In genomic region chr11:14381968-14382367, GRCh38 we compare ENCODE assay signal across 13 cellular contexts. TPM values are rescaled to one million over a fixed set of nuclear protein-coding genes. Genes with fewer than 3 reads are reported as not detected.
DNase-seq lines count a peak whose midpoint lies in the region; ATAC-seq and TF ChIP-seq lines count a peak whose summit lies in the region.
"Had no signal": no experiment of that assay in that cellular context is flagged by ENCODE, and none has a peak within 500 bp of the region (broad histone marks: within the 10 kb centered on the region; RNA-seq: fewer than 3 reads in every experiment).

No MANE protein-coding gene starts in this region.

- H3K4me3 Mint-ChIP-seq in activated T-cell treated with anti-CD3 and anti-CD28 coated beads, Interleukin-2, amount 50 U/mL, for 72 hours, result peak overlapping the region; percentile 73 to 84
- H3K4me3 Mint-ChIP-seq in memory B cell (peak overlapping the region; percentile 86), mesothelial cell of epicardium (no peak overlapping the region)

- H3K4me3 ChIP-seq in SU-DHL-6 (ENCODE audit: insufficient read depth, low read length, poor library complexity, severe bottlenecking), result no peak overlapping the region
- H3K4me3 ChIP-seq in thyroid gland (replicated peaks in 1 of 3), result no peak overlapping the region
- no peak overlapping the region for H3K4me3 ChIP-seq in ovary

- H3K9me2 ChIP-seq in SU-DHL-6 (replicated peaks; ENCODE audit: insufficient read depth, low read length), result no peaks in the 10 kb centered on the region

- H3K4me2 ChIP-seq in SU-DHL-6 (ENCODE audit: low read depth, low read length, poor library complexity, severe bottlenecking), result peak overlapping the region; percentile 69

- H3K9me3 ChIP-seq in SU-DHL-6 (ENCODE audit: insufficient read depth, low read length), result no peaks in the 10 kb centered on the region
- no peaks in the 10 kb centered on the region for H3K9me3 ChIP-seq in thyroid gland
- H3K9me3 ChIP-seq in ovary, result no peaks in the 10 kb centered on the region
- H3K9me3 ChIP-seq: adrenal gland, upper lobe of left lung had no signal

- TF ChIP-seq CTCF in SU-DHL-6 (IDR thresholded peaks at IDR 0.05; ENCODE audit: insufficient read depth, low read length, poor library complexity, severe bottlenecking) (no peak), thyroid gland (IDR thresholded peaks at IDR 0.05) (no peak), mesothelial cell of epicardium (IDR thresholded peaks at IDR 0.05; ENCODE audit: unreplicated experiment) (no peak), ovary (IDR thresholded peaks at IDR 0.05) (no peak)

- H3K36me3 Mint-ChIP-seq in activated T-cell treated with anti-CD3 and anti-CD28 coated beads, Interleukin-2, amount 50 U/mL, for 72 hours (ENCODE audit: insufficient read depth in 2 of 2), result no peaks in the 10 kb centered on the region
- no peaks in the 10 kb centered on the region for H3K36me3 Mint-ChIP-seq in memory B cell
- H3K36me3 Mint-ChIP-seq in mesothelial cell of epicardium, result no peaks in the 10 kb centered on the region

- peaks cover 14% of the 10 kb centered on the region for H3K4me1 Mint-ChIP-seq in activated T-cell treated with anti-CD3 and anti-CD28 coated beads, Interleukin-2, amount 50 U/mL, for 72 hours (ENCODE audit: low read depth)
- H3K4me1 Mint-ChIP-seq in memory B cell (peaks cover 15% of the 10 kb centered on the region), mesothelial cell of epicardium (peaks cover 4% of the 10 kb centered on the region)

- H3K9ac ChIP-seq in SU-DHL-6 (ENCODE audit: low read length), result no peak overlapping the region

- DNase-seq in activated T-cell treated with anti-CD3 and anti-CD28 coated beads, Interleukin-2, amount 50 U/mL, for 72 hours, result no peak
- no peak for DNase-seq in activated T-cell treated with anti-CD3 and anti-CD28 coated beads, Interleukin-2, amount 50 U/mL, for 48 hours
- no peak for DNase-seq in memory B cell (ENCODE audit: low spot score in 2 of 2)
- no peak for DNase-seq in thyroid gland
- DNase-seq in mesothelial cell of epicardium (ENCODE audit: low spot score in 2 of 2, unreplicated experiment in 2 of 2), result no peak
- DNase-seq in ovary, result no peak
- DNase-seq: activated CD4-positive, alpha-beta T cell treated with anti-CD3 and anti-CD28 coated beads for 1 hour; NCI-H2107; NCI-H748 treated with DMSO at 0.1 percent for 48 hours had no signal

- H3K27me3 Mint-ChIP-seq in activated T-cell treated with anti-CD3 and anti-CD28 coated beads, Interleukin-2, amount 50 U/mL, for 72 hours (ENCODE audit: low read depth), result peaks cover 40% of the 10 kb centered on the region
- H3K27me3 Mint-ChIP-seq in memory B cell (no peaks in the 10 kb centered on the region), mesothelial cell of epicardium (ENCODE audit: low read depth) (peaks cover 57% of the 10 kb centered on the region)

- H3K36me3 ChIP-seq in SU-DHL-6 (ENCODE audit: low read length) (no peaks in the 10 kb centered on the region), thyroid gland (no peaks in the 10 kb centered on the region), ovary (no peaks in the 10 kb centered on the region)
- H3K36me3 ChIP-seq: adrenal gland, upper lobe of left lung had no signal

- no peaks in the 10 kb centered on the region for H3K27me3 ChIP-seq in SU-DHL-6 (ENCODE audit: low read length)
- H3K27me3 ChIP-seq in thyroid gland, result no peaks in the 10 kb centered on the region
- no peaks in the 10 kb centered on the region for H3K27me3 ChIP-seq in ovary
- H3K27me3 ChIP-seq: adrenal gland, upper lobe of left lung had no signal

- H3K79me2 ChIP-seq in SU-DHL-6 (ENCODE audit: insufficient read depth, low read length), result no peaks in the 10 kb centered on the region

- TF ChIP-seq EP300 in ovary (IDR thresholded peaks at IDR 0.05), result no peak

- no peak for TF ChIP-seq POLR2A in thyroid gland (IDR thresholded peaks at IDR 0.05)
- no peak for TF ChIP-seq POLR2A in ovary (IDR thresholded peaks at IDR 0.05)

- H3K27ac Mint-ChIP-seq in activated T-cell treated with anti-CD3 and anti-CD28 coated beads, Interleukin-2, amount 50 U/mL, for 72 hours, result peak overlapping the region; percentile 9
- H3K27ac Mint-ChIP-seq in memory B cell (peak overlapping the region; percentile 88), mesothelial cell of epicardium (no peak overlapping the region)

- H3F3A ChIP-seq in SU-DHL-6 (ENCODE audit: insufficient read depth), result no peaks in the 10 kb centered on the region

- no peak overlapping the region for H2AFZ ChIP-seq in SU-DHL-6 (ENCODE audit: low read depth, low read length, severe bottlenecking)

- intact Hi-C loops in thyroid gland (cut with DNase I), result no loop called here
- intact Hi-C loops in ovary (cut with DNase I), result no loop called here

- no peak for ATAC-seq in activated T-cell treated with anti-CD3 and anti-CD28 coated beads, Interleukin-2, amount 50 U/mL, for 72 hours (replicated peaks in 1 of 2)
- ATAC-seq in memory B cell (ENCODE audit: low read depth) (no peak), HG02759 (IDR thresholded peaks at IDR 0.05; ENCODE audit: unreplicated experiment) (no peak)

- no peaks in the 10 kb centered on the region for H3K4me1 ChIP-seq in thyroid gland
- peaks cover 5% of the 10 kb centered on the region for H3K4me1 ChIP-seq in ovary (ENCODE audit: insufficient read depth)

- 91% methylated on average over 4 of the region's 4 CpGs for WGBS in thyroid gland, 2 donors
- 70 to 81% (median 74%) methylated on average over 4 of the region's 4 CpGs for WGBS in ovary, 3 donors

- H4K20me1 ChIP-seq in SU-DHL-6 (ENCODE audit: low read depth, low read length), result no peaks in the 10 kb centered on the region

- H3K27ac ChIP-seq in SU-DHL-6 (ENCODE audit: low read depth, low read length) (no peak overlapping the region), thyroid gland (peak overlapping the region in 2 of 3 donors; percentile 81 to 85), ovary (no peak overlapping the region)

- H3K9me3 Mint-ChIP-seq in activated T-cell treated with anti-CD3 and anti-CD28 coated beads, Interleukin-2, amount 50 U/mL, for 72 hours, result no peaks in the 10 kb centered on the region
- H3K9me3 Mint-ChIP-seq in memory B cell (no peaks in the 10 kb centered on the region), mesothelial cell of epicardium (no peaks in the 10 kb centered on the region)

RNA-seq across cellular contexts. Expression of gene RRAS2, which starts 23.0 kb away (rescaled TPM):
- 10 to 100 TPM; 59.2 to 64.2 TPM for total RNA-seq in activated T-cell treated with anti-CD3 and anti-CD28 coated beads, Interleukin-2, amount 50 U/mL, for 72 hours
- 10 to 100 TPM; 51.5 to 81.4 (median 66.8) TPM for total RNA-seq in thyroid gland
- 51.3 to 53.3 TPM (median 51.9 TPM) in 3 replicates for total RNA-seq in mesothelial cell of epicardium
- total RNA-seq in ovary, result 10 to 100 TPM; 29.1 to 45.2 (median 36.0) TPM
- 10 to 100 TPM; 25.7 to 32.2 TPM for polyA plus RNA-seq in ovary

Comparison
In these comparisons a context has a peak if more than half of its experiments do, and no peak if none do; other contexts are left out.
1. H3K27ac ChIP-seq: peak in thyroid gland (2 of 3); none in SU-DHL-6 (single experiment) and ovary (0 of 2).